8 cellular contexts compared by ENCODE assay signal in genomic region chr2:190342601-190343000, GRCh38. TPM values are rescaled to one million over a fixed set of nuclear protein-coding genes. Genes with fewer than 3 reads are reported as not detected.
DNase-seq lines count a peak whose midpoint lies in the region; ATAC-seq, FAIRE-seq and TF ChIP-seq lines count a peak whose summit lies in the region.

No MANE protein-coding gene starts in this region.

- H4K20me1 ChIP-seq in astrocyte (ENCODE audit: insufficient read depth, low read length): no peaks in the 10 kb centered on the region

- peaks cover 24% of the 10 kb centered on the region for H3K27me3 Mint-ChIP-seq in activated CD4-positive, alpha-beta T cell treated with anti-CD3 and anti-CD28 coated beads, Interleukin-2, amount 10 ng/mL, durations not matched to agents 7 days and 5 days
- no peaks in the 10 kb centered on the region for H3K27me3 Mint-ChIP-seq in astrocyte (ENCODE audit: low read depth, unreplicated experiment)
- no peaks in the 10 kb centered on the region for H3K27me3 Mint-ChIP-seq in mesothelial cell of epicardium (ENCODE audit: low read depth)

- H3K4me1 Mint-ChIP-seq in activated CD4-positive, alpha-beta T cell treated with anti-CD3 and anti-CD28 coated beads, Interleukin-2, amount 10 ng/mL, durations not matched to agents 7 days and 5 days: peaks cover 18% of the 10 kb centered on the region
- H3K4me1 Mint-ChIP-seq in astrocyte (ENCODE audit: low read depth, unreplicated experiment) (peaks cover 4% of the 10 kb centered on the region), mesothelial cell of epicardium (peaks cover 18% of the 10 kb centered on the region)

- ATAC-seq in HG03159 (IDR thresholded peaks at IDR 0.05; ENCODE audit: unreplicated experiment): no peak

- peaks cover 18% of the 10 kb centered on the region for H3K79me2 ChIP-seq in astrocyte (ENCODE audit: insufficient read depth, low read length)

- TF ChIP-seq CTCF in astrocyte (IDR thresholded peaks at IDR 0.05; ENCODE audit: insufficient read depth, low read depth, low read length) (no peak), mesothelial cell of epicardium (IDR thresholded peaks at IDR 0.05; ENCODE audit: unreplicated experiment) (no peak), GM20000 (IDR thresholded peaks at IDR 0.05; ENCODE audit: extremely low read depth, missing control alignments) (no peak)

- H3K36me3 Mint-ChIP-seq in activated CD4-positive, alpha-beta T cell treated with anti-CD3 and anti-CD28 coated beads, Interleukin-2, amount 10 ng/mL, durations not matched to agents 7 days and 5 days (ENCODE audit: low read depth): no peaks in the 10 kb centered on the region
- H3K36me3 Mint-ChIP-seq in astrocyte (ENCODE audit: low read depth, unreplicated experiment) (no peaks in the 10 kb centered on the region), mesothelial cell of epicardium (no peaks in the 10 kb centered on the region)

- H3K36me3 ChIP-seq in astrocyte (ENCODE audit: insufficient read depth, low read length): no peaks in the 10 kb centered on the region

- CTCF ChIA-PET in activated CD4-positive, alpha-beta T cell treated with anti-CD3 and anti-CD28 coated beads, Interleukin-2, amount 10 ng/mL, durations not matched to agents 7 days and 5 days (lab: Charles Lee): interaction anchor here (1.0 kb wide), 1 partner anchor 17 kb away, joined by 3 read pairs; no protein-coding TSS in a partner anchor

- H3K9me3 Mint-ChIP-seq in activated CD4-positive, alpha-beta T cell treated with anti-CD3 and anti-CD28 coated beads, Interleukin-2, amount 10 ng/mL, durations not matched to agents 7 days and 5 days: no peaks in the 10 kb centered on the region
- H3K9me3 Mint-ChIP-seq in astrocyte (ENCODE audit: unreplicated experiment) (no peaks in the 10 kb centered on the region), mesothelial cell of epicardium (no peaks in the 10 kb centered on the region)

- no peak for FAIRE-seq in astrocyte (lab: Jason Lieb, UNC)

- H3K9me3 ChIP-seq in astrocyte (ENCODE audit: insufficient read depth, low read depth, low read length): no peaks in the 10 kb centered on the region

- no peak overlapping the region for H3K27ac Mint-ChIP-seq in activated CD4-positive, alpha-beta T cell treated with anti-CD3 and anti-CD28 coated beads, Interleukin-2, amount 10 ng/mL, durations not matched to agents 7 days and 5 days
- H3K27ac Mint-ChIP-seq in astrocyte (ENCODE audit: unreplicated experiment) (no peak overlapping the region), mesothelial cell of epicardium (peak overlapping the region; percentile 91)

- no peaks in the 10 kb centered on the region for H3K27me3 ChIP-seq in astrocyte (ENCODE audit: insufficient read depth, low read length)

- peaks cover 3% of the 10 kb centered on the region for H3K4me1 ChIP-seq in astrocyte (ENCODE audit: insufficient read depth, low read length)

- no peak overlapping the region for H3K9ac ChIP-seq in astrocyte (ENCODE audit: low read length)

- no peak overlapping the region for H2AFZ ChIP-seq in astrocyte (ENCODE audit: low read depth, low read length)

- POLR2A ChIA-PET in activated CD4-positive, alpha-beta T cell treated with anti-CD3 and anti-CD28 coated beads, Interleukin-2, amount 10 ng/mL, durations not matched to agents 7 days and 5 days (lab: Charles Lee): no interaction called here

- H3K4me3 ChIP-seq in astrocyte (ENCODE audit: insufficient read depth, low read depth, low read length): no peak overlapping the region

- H3K27ac ChIP-seq in astrocyte (ENCODE audit: low read depth, low read length): no peak overlapping the region
- H3K27ac ChIP-seq in substantia nigra (ENCODE audit: low read depth, low read length, poor library complexity, severe bottlenecking): peak overlapping the region; percentile 86

- no peak overlapping the region for H3K4me2 ChIP-seq in astrocyte (ENCODE audit: low read length)

- peak overlapping the region; percentile 80 for H3K4me3 Mint-ChIP-seq in activated CD4-positive, alpha-beta T cell treated with anti-CD3 and anti-CD28 coated beads, Interleukin-2, amount 10 ng/mL, durations not matched to agents 7 days and 5 days
- H3K4me3 Mint-ChIP-seq in astrocyte (ENCODE audit: unreplicated experiment): peak overlapping the region; percentile 55
- peak overlapping the region; percentile 78 for H3K4me3 Mint-ChIP-seq in mesothelial cell of epicardium

- DNase-seq in activated CD4-positive, alpha-beta T cell treated with anti-CD3 and anti-CD28 coated beads, Interleukin-2, amount 10 ng/mL, durations not matched to agents 7 days and 5 days: no peak
- no peak for DNase-seq in activated CD4-positive, alpha-beta T cell treated with anti-CD3 and anti-CD28 coated beads for 1 hour
- DNase-seq in astrocyte (ENCODE audit: low read depth) (no peak), mesothelial cell of epicardium (ENCODE audit: low spot score in 2 of 2, unreplicated experiment in 2 of 2) (no peak), substantia nigra (lab: John Stamatoyannopoulos, UW) (no peak), GM20000 (ENCODE audit: low spot score) (no peak), NOMO-1 treated with DMSO at 0.1 percent for 48 hours (lab: John Stamatoyannopoulos, UW; ENCODE audit: unreplicated experiment) (no peak)

RNA-seq across cellular contexts. Expression of gene INPP1, which starts 0.8 kb away (rescaled TPM):
- total RNA-seq in activated CD4-positive, alpha-beta T cell treated with anti-CD3 and anti-CD28 coated beads, Interleukin-2, amount 10 ng/mL, durations not matched to agents 7 days and 5 days: 1 to 10 TPM; 6.7 to 6.9 TPM
- total RNA-seq in astrocyte (8.7 and 11.3 TPM in 2 replicates), mesothelial cell of epicardium (18.4 to 20.6 TPM (median 20.3 TPM) in 3 replicates)

RNA-seq across cellular contexts. Expression of gene HIBCH, which starts 23.0 kb away (rescaled TPM):
- total RNA-seq in activated CD4-positive, alpha-beta T cell treated with anti-CD3 and anti-CD28 coated beads, Interleukin-2, amount 10 ng/mL, durations not matched to agents 7 days and 5 days: 10 to 100 TPM; 13.3 to 14.5 TPM
- 15.6 and 16.3 TPM in 2 replicates for total RNA-seq in astrocyte
- total RNA-seq in mesothelial cell of epicardium: 55.7 to 64.0 TPM (median 58.8 TPM) in 3 replicates
